In genomic region chr18:78739115-78739514, GRCh38 we compare ENCODE assay signal across 25 cellular contexts.
"Had no signal": no experiment of that assay in that cellular context is flagged by ENCODE, and none has a peak within 500 bp of the region (broad histone marks: within the 10 kb centered on the region; RNA-seq: fewer than 3 reads in every experiment).

No MANE protein-coding gene starts in this region.

- H3K9me3 ChIP-seq: ascending aorta, heart right ventricle, left lung, lower lobe of right lung, mucosa of descending colon, neutrophil, pancreas, prostate gland, vagina had no signal

- ATAC-seq: activated CD8-positive, alpha-beta T cell treated with anti-CD3 and anti-CD28 coated beads, Interleukin-2, amount 10 ng/mL, durations not matched to agents 7 days and 5 days; esophagus mucosa; foreskin keratinocyte; heart right ventricle; left lung; mucosa of descending colon; pancreas; WTC11 had no signal

- H3K27ac ChIP-seq: ascending aorta, cardiac muscle cell, foreskin keratinocyte, heart right ventricle, left lung, lower lobe of right lung, neutrophil, pancreas, prostate gland, vagina had no signal

- H3K4me1 ChIP-seq: ascending aorta, foreskin keratinocyte, heart right ventricle, left lung, lower lobe of right lung, pancreas, prostate gland, vagina had no signal

- H3K36me3 ChIP-seq: ascending aorta, cardiac muscle cell, heart right ventricle, left lung, lower lobe of right lung, neutrophil, pancreas, prostate gland, vagina had no signal

- DNase-seq: activated CD4-positive, alpha-beta T cell treated with anti-CD3 and anti-CD28 coated beads for 1 hour; activated CD4-positive, alpha-beta T cell treated with anti-CD3 and anti-CD28 coated beads, Interleukin-2, amount 50 U/mL, for 1 hour; activated CD8-positive, alpha-beta T cell treated with anti-CD3 and anti-CD28 coated beads, Interleukin-2, amount 10 ng/mL, durations not matched to agents 7 days and 5 days; activated gamma-delta T cell; activated naive CD4-positive, alpha-beta T cell treated with anti-CD3 and anti-CD28 coated beads, Interleukin-2, amount 10 ng/mL, durations not matched to agents 7 days and 5 days; activated naive CD8-positive, alpha-beta T cell treated with anti-CD3 and anti-CD28 coated beads, Interleukin-2, amount 10 ng/mL, durations not matched to agents 7 days and 5 days; foreskin keratinocyte; heart right ventricle; kidney glomerular epithelial cell; left lung; lower lobe of right lung; mesendoderm; retina; stimulated activated CD4-positive, alpha-beta T cell treated with anti-CD3 and anti-CD28 coated beads, Interleukin-2, amount 100 ng/mL, for 48 hours; stimulated activated naive CD4-positive, alpha-beta T cell treated with Interleukin-2 at 50 U/mL for 16 hours; T-helper 2 cell had no signal

- H3K27me3 ChIP-seq: ascending aorta, cardiac muscle cell, foreskin keratinocyte, neutrophil, pancreas, vagina had no signal

- H3K4me3 ChIP-seq: ascending aorta, cardiac muscle cell, heart right ventricle, left lung, lower lobe of right lung, mucosa of descending colon, pancreas, prostate gland, vagina had no signal
